In the genomic region with DNA sequence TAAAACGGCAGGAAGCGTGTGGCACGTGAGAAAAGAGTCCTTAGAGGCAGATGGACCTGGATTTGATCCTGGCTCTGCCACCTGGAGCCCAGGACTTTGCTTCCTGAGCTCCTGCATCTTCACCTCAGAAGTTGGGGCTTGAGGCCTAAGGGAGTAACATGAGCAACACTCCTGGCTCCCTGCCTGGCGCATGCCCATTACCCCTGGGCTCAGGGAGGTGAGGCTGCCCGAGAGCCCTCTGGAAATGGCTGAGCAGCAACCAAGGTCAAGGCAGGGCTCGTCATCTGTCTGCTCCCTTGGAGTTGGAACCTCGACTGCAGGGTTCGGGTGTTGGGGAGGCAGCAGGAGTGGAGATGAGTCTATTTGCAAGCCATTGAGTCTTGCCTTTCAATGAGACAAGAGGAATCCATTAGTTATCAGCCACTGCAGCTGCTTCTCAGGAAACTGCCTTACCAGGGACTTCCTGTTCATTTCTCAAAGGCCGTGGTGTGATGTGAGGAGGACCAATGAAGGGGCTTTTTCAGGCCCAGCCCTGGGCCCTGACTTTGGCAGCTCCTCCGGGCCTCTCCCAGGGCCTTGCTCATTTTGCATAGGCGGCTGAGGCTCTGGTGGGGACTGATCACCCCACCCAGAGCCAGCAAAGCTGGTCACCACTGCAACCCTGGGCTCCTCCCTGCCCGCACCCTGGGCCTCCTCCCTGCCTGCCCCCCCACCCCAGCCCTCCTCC, we compare ENCODE assay signal across 1 cellular context.
TF ChIP-seq lines count a peak whose summit lies in the region.

No MANE protein-coding gene starts in this region.

TF ChIP-seq in K562, 482 proteins besides CTCF, POLR2A, EP300 and RAD21 (continued from another document and continues in another):
- no peak for TF ChIP-seq ZNF318 (IDR thresholded peaks at IDR 0.05; ENCODE audit: borderline replicate concordance in 1 of 2, low read depth in 1 of 2)
- TF ChIP-seq CBX5 (IDR thresholded peaks at IDR 0.05; ENCODE audit: borderline replicate concordance, low read depth), result no peak
- TF ChIP-seq, protein P1, sequence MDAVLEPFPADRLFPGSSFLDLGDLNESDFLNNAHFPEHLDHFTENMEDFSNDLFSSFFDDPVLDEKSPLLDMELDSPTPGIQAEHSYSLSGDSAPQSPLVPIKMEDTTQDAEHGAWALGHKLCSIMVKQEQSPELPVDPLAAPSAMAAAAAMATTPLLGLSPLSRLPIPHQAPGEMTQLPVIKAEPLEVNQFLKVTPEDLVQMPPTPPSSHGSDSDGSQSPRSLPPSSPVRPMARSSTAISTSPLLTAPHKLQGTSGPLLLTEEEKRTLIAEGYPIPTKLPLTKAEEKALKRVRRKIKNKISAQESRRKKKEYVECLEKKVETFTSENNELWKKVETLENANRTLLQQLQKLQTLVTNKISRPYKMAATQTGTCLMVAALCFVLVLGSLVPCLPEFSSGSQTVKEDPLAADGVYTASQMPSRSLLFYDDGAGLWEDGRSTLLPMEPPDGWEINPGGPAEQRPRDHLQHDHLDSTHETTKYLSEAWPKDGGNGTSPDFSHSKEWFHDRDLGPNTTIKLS (IDR thresholded peaks at IDR 0.05; ENCODE audit: borderline replicate concordance, low read depth), result peak; percentile 50; the same call in 1 of the 2 replicates
- no peak for TF ChIP-seq ZNF12 (CRISPR knock-in tag; IDR thresholded peaks at IDR 0.05)
- no peak for TF ChIP-seq FOXK1 (CRISPR knock-in tag; IDR thresholded peaks at IDR 0.05; ENCODE audit: borderline replicate concordance)
- peak; percentile 54 to 64; a peak in 2 of 4 replicates for TF ChIP-seq ARNT (IDR thresholded peaks at IDR 0.05)
- TF ChIP-seq ZFP30 (CRISPR knock-in tag; IDR thresholded peaks at IDR 0.05; ENCODE audit: borderline replicate concordance), result no peak
- TF ChIP-seq, protein P2, sequence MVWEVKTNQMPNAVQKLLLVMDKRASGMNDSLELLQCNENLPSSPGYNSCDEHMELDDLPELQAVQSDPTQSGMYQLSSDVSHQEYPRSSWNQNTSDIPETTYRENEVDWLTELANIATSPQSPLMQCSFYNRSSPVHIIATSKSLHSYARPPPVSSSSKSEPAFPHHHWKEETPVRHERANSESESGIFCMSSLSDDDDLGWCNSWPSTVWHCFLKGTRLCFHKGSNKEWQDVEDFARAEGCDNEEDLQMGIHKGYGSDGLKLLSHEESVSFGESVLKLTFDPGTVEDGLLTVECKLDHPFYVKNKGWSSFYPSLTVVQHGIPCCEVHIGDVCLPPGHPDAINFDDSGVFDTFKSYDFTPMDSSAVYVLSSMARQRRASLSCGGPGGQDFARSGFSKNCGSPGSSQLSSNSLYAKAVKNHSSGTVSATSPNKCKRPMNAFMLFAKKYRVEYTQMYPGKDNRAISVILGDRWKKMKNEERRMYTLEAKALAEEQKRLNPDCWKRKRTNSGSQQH (CRISPR knock-in tag; IDR thresholded peaks at IDR 0.05), result no peak; the same call in 1 of the 2 replicates
- peak; percentile 63; the same call in 1 of the 2 replicates for TF ChIP-seq STAT5A (IDR thresholded peaks at IDR 0.05; ENCODE audit: borderline replicate concordance, low read length)
- TF ChIP-seq, protein P3, sequence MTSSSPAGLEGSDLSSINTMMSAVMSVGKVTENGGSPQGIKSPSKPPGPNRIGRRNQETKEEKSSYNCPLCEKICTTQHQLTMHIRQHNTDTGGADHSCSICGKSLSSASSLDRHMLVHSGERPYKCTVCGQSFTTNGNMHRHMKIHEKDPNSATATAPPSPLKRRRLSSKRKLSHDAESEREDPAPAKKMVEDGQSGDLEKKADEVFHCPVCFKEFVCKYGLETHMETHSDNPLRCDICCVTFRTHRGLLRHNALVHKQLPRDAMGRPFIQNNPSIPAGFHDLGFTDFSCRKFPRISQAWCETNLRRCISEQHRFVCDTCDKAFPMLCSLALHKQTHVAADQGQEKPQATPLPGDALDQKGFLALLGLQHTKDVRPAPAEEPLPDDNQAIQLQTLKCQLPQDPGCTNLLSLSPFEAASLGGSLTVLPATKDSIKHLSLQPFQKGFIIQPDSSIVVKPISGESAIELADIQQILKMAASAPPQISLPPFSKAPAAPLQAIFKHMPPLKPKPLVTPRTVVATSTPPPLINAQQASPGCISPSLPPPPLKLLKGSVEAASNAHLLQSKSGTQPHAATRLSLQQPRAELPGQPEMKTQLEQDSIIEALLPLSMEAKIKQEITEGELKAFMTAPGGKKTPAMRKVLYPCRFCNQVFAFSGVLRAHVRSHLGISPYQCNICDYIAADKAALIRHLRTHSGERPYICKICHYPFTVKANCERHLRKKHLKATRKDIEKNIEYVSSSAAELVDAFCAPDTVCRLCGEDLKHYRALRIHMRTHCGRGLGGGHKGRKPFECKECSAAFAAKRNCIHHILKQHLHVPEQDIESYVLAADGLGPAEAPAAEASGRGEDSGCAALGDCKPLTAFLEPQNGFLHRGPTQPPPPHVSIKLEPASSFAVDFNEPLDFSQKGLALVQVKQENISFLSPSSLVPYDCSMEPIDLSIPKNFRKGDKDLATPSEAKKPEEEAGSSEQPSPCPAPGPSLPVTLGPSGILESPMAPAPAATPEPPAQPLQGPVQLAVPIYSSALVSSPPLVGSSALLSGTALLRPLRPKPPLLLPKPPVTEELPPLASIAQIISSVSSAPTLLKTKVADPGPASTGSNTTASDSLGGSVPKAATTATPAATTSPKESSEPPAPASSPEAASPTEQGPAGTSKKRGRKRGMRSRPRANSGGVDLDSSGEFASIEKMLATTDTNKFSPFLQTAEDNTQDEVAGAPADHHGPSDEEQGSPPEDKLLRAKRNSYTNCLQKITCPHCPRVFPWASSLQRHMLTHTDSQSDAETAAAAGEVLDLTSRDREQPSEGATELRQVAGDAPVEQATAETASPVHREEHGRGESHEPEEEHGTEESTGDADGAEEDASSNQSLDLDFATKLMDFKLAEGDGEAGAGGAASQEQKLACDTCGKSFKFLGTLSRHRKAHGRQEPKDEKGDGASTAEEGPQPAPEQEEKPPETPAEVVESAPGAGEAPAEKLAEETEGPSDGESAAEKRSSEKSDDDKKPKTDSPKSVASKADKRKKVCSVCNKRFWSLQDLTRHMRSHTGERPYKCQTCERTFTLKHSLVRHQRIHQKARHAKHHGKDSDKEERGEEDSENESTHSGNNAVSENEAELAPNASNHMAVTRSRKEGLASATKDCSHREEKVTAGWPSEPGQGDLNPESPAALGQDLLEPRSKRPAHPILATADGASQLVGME (CRISPR knock-in tag; IDR thresholded peaks at IDR 0.05), result no peak
- TF ChIP-seq TAF1 (IDR thresholded peaks at IDR 0.05; ENCODE audit: control insufficient read depth, extremely low read depth, insufficient read depth, low read length, severe bottlenecking), result peak; percentile 75
- no peak for TF ChIP-seq ZBTB43 (CRISPR knock-in tag; IDR thresholded peaks at IDR 0.05)
- TF ChIP-seq, protein P4, sequence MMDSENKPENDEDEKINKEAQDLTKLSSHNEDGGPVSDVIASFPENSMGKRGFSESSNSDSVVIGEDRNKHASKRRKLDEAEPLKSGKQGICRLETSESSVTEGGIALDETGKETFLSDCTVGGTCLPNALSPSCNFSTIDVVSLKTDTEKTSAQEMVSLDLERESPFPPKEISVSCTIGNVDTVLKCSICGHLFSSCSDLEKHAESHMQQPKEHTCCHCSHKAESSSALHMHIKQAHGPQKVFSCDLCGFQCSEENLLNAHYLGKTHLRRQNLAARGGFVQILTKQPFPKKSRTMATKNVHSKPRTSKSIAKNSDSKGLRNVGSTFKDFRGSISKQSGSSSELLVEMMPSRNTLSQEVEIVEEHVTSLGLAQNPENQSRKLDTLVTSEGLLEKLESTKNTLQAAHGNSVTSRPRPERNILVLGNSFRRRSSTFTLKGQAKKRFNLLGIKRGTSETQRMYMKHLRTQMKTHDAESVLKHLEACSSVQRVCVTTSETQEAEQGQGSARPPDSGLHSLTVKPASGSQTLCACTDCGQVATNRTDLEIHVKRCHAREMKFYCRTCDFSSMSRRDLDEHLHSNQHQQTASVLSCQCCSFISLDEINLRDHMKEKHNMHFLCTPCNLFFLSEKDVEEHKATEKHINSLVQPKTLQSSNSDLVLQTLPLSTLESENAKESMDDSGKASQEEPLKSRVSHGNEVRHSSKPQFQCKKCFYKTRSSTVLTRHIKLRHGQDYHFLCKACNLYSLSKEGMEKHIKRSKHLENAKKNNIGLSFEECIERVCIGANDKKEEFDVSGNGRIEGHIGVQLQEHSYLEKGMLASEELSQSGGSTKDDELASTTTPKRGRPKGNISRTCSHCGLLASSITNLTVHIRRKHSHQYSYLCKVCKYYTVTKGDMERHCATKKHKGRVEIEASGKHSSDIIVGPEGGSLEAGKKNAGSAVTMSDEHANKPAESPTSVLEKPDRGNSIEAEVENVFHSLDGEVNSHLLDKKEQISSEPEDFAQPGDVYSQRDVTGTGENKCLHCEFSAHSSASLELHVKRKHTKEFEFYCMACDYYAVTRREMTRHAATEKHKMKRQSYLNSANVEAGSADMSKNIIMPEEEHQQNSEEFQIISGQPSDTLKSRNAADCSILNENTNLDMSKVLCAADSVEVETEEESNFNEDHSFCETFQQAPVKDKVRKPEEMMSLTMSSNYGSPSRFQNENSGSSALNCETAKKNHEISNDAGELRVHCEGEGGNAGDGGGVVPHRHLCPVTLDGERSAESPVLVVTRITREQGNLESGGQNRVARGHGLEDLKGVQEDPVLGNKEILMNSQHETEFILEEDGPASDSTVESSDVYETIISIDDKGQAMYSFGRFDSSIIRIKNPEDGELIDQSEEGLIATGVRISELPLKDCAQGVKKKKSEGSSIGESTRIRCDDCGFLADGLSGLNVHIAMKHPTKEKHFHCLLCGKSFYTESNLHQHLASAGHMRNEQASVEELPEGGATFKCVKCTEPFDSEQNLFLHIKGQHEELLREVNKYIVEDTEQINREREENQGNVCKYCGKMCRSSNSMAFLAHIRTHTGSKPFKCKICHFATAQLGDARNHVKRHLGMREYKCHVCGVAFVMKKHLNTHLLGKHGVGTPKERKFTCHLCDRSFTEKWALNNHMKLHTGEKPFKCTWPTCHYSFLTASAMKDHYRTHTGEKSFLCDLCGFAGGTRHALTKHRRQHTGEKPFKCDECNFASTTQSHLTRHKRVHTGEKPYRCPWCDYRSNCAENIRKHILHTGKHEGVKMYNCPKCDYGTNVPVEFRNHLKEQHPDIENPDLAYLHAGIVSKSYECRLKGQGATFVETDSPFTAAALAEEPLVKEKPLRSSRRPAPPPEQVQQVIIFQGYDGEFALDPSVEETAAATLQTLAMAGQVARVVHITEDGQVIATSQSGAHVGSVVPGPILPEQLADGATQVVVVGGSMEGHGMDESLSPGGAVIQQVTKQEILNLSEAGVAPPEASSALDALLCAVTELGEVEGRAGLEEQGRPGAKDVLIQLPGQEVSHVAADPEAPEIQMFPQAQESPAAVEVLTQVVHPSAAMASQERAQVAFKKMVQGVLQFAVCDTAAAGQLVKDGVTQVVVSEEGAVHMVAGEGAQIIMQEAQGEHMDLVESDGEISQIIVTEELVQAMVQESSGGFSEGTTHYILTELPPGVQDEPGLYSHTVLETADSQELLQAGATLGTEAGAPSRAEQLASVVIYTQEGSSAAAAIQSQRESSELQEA (IDR thresholded peaks at IDR 0.05; ENCODE audit: low read depth), result no peak
- peak; percentile 79 for TF ChIP-seq POLR2H (tag; IDR thresholded peaks at IDR 0.05; ENCODE audit: low read depth)
- TF ChIP-seq NR2F6 (CRISPR knock-in tag; IDR thresholded peaks at IDR 0.05), result no peak
- TF ChIP-seq MYC (IDR thresholded peaks at IDR 0.05; ENCODE audit: low read depth, low read length), result no peak
- TF ChIP-seq MYC (CRISPR knock-in tag; IDR thresholded peaks at IDR 0.05; ENCODE audit: borderline replicate concordance, low read depth), result peak; percentile 73; the same call in 1 of the 2 replicates
